In the genomic region with DNA sequence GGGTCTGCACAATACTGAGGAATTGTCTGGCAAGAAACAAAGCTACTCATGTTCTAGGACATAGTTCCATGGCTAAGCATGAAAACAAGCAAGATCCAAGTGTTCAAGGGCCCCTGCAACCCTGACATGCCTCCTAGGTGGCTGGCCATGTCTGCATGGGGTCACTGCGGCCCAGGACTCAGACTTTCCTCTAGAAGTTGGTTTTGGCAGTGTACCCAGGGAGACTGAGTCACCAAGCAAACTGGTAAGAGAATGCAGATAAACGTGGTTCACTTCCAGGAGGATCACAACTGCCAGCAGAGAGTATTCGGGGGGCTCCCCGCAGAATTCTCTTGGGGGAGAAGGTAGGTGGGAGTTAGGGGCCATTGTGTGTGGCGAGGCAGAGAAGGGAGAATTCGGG, we compare ENCODE assay signal across 9 cellular contexts. TPM values are rescaled to one million over a fixed set of nuclear protein-coding genes. Genes with fewer than 3 reads are reported as not detected.
DNase-seq lines count a peak whose midpoint lies in the region; ATAC-seq, FAIRE-seq and TF ChIP-seq lines count a peak whose summit lies in the region.
"Had no signal": no experiment of that assay in that cellular context is flagged by ENCODE, and none has a peak within 500 bp of the region (broad histone marks: within the 10 kb centered on the region; RNA-seq: fewer than 3 reads in every experiment).

No MANE protein-coding gene starts in this region.

- H3K27ac ChIP-seq in right lobe of liver (peak overlapping the region in 2 of 3 donors; percentile 0 to 24), HepG2 (ENCODE audit: extremely low read length, insufficient read depth, low read length) (no peak overlapping the region), neutrophil (peak overlapping the region; percentile 89)

- H3K4me1 ChIP-seq in right lobe of liver (peaks cover 0 to 36% (median 12%) of the 10 kb centered on the region in 4 donors), HepG2 (ENCODE audit: insufficient read depth, low read length) (peaks cover 8% of the 10 kb centered on the region), neutrophil (ENCODE audit: control insufficient read depth in 1 of 2, insufficient read depth in 1 of 2, low read depth in 1 of 2, low read length in 1 of 2) (peaks cover 73 to 92% of the 10 kb centered on the region in 2 experiments)

- FAIRE-seq in HepG2 (lab: Jason Lieb, UNC) (no peak), GM12891 (lab: Jason Lieb, UNC) (no peak)

- TF ChIP-seq POLR2A in right lobe of liver (IDR thresholded peaks at IDR 0.05) (no peak), HepG2 (IDR thresholded peaks at IDR 0.05; ENCODE audit: insufficient read depth in 1 of 2, low read depth in 2 of 2, low read length in 2 of 2) (no peak), GM12891 (IDR thresholded peaks at IDR 0.05; ENCODE audit: low read depth, low read length) (no peak)

- POLR2A ChIA-PET in HepG2 (lab: Yijun Ruan, JAX) = interaction anchor here (0.7 kb wide), 1 partner anchor 206 kb away, joined by 3 read pairs; no protein-coding TSS in a partner anchor

- no peak for TF ChIP-seq CTCF in right lobe of liver (IDR thresholded peaks at IDR 0.05)
- TF ChIP-seq CTCF in HepG2 (CRISPR knock-in tag; IDR thresholded peaks at IDR 0.05) = no peak
- no peak for TF ChIP-seq CTCF in choroid plexus epithelial cell (conservative IDR thresholded peaks at IDR 0.05; ENCODE audit: low read depth, low read length)
- no peak for TF ChIP-seq CTCF in neutrophil (IDR thresholded peaks at IDR 0.05)

- no peak for ATAC-seq in right lobe of liver
- ATAC-seq in HepG2 = no peak
- no peak for ATAC-seq in HG03025 (IDR thresholded peaks at IDR 0.05; ENCODE audit: low FRiP score, unreplicated experiment)

- intact Hi-C loops in right lobe of liver (cut with DNase I) = no loop called here
- intact Hi-C loops in HepG2 (cut with micrococcal nuclease; ENCODE audit: unreplicated experiment) = no loop called here

- H3K79me2 ChIP-seq in HepG2 (ENCODE audit: insufficient read depth, low read length) = no peaks in the 10 kb centered on the region

- TF ChIP-seq EP300 in HepG2 (IDR thresholded peaks at IDR 0.05; ENCODE audit: low read depth in 2 of 2, low read length in 2 of 2) = no peak
- TF ChIP-seq EP300 in HepG2 (CRISPR knock-in tag; IDR thresholded peaks at IDR 0.05; ENCODE audit: borderline replicate concordance) = no peak

- H3K9me3 ChIP-seq in right lobe of liver (no peaks in the 10 kb centered on the region), HepG2 (ENCODE audit: low read length) (no peaks in the 10 kb centered on the region), neutrophil (no peaks in the 10 kb centered on the region)

- no peaks in the 10 kb centered on the region for H3K27me3 ChIP-seq in right lobe of liver
- H3K27me3 ChIP-seq in HepG2 (ENCODE audit: control insufficient read depth in 1 of 2, insufficient read depth in 2 of 2, low read length in 2 of 2) = peaks cover 0 to 13% of the 10 kb centered on the region in 2 experiments; a peak in 1 of 5 replicates
- no peaks in the 10 kb centered on the region for H3K27me3 ChIP-seq in neutrophil

- H4K20me1 ChIP-seq in HepG2 (ENCODE audit: insufficient read depth, low read length) = no peaks in the 10 kb centered on the region

- no peak overlapping the region for H2AFZ ChIP-seq in HepG2 (ENCODE audit: low read length)

- peak in 1 of 3 donors; percentile 18 for DNase-seq in right lobe of liver
- DNase-seq in HepG2 (ENCODE audit: low spot score) = no peak
- DNase-seq in choroid plexus epithelial cell (ENCODE audit: low read depth) = peak; percentile 68
- DNase-seq in G401 (ENCODE audit: low spot score) = no peak
- DNase-seq in DMS153 treated with DMSO at 0.1 percent for 48 hours (lab: John Stamatoyannopoulos, UW; ENCODE audit: unreplicated experiment) = no peak
- no peak for DNase-seq in GM12891 (ENCODE audit: insufficient read length, low spot score)
- DNase-seq: NCI-H1417 treated with DMSO at 0.1 percent for 48 hours had no signal

- H3K4me3 ChIP-seq in right lobe of liver = no peak overlapping the region
- H3K4me3 ChIP-seq in HepG2 (replicated peaks in 1 of 3; ENCODE audit: insufficient read depth in 1 of 3, low read depth in 2 of 3, low read length in 3 of 3) = no peak overlapping the region
- no peak overlapping the region for H3K4me3 ChIP-seq in choroid plexus epithelial cell (ENCODE audit: low read depth, low read length)
- H3K4me3 ChIP-seq in neutrophil (ENCODE audit: low read depth in 1 of 2, low read length in 1 of 2) = no peak overlapping the region

- TF ChIP-seq RAD21 in HepG2 (CRISPR knock-in tag; IDR thresholded peaks at IDR 0.05) = no peak

- no peak overlapping the region for H3K9ac ChIP-seq in HepG2 (ENCODE audit: insufficient read depth, low read depth, low read length)

- no TSS peak for BruUV-seq in HepG2 (replicated peaks; lab: Mats Ljungman, UMichigan)

- H3K36me3 ChIP-seq in right lobe of liver (no peaks in the 10 kb centered on the region), HepG2 (replicated peaks in 1 of 2; ENCODE audit: control insufficient read depth in 1 of 2, insufficient read depth in 2 of 2, low read length in 2 of 2) (no peaks in the 10 kb centered on the region), neutrophil (no peaks in the 10 kb centered on the region)

- in situ Hi-C loops in HepG2 (cut with HindIII; ENCODE audit: extremely low pct_ligation_motif_present, low pct_unique_long_range_greater_than_20kb) (no loop called here), G401 (cut with HindIII; ENCODE audit: low sequenced_read_pairs) (no loop called here)

- CTCF ChIA-PET in HepG2 (lab: Yijun Ruan, JAX; ENCODE audit: low intra/inter-chr PET ratio, low total read pairs) = no interaction called here

- no CpG with 5 or more reads among the region's 6 CpGs for WGBS in right lobe of liver (ENCODE audit: insufficient coverage, low coverage, low lambda C conversion rate, missing lambda C conversion rate)
- WGBS in HepG2 (ENCODE audit: low lambda C conversion rate) = 40% methylated on average over 6 of the region's 6 CpGs

- H3K4me2 ChIP-seq in HepG2 (ENCODE audit: low read depth, low read length) = no peak overlapping the region

TF ChIP-seq in HepG2, 621 proteins besides CTCF, POLR2A, EP300 and RAD21:
- no peak for TF ChIP-seq ZNF367 (CRISPR knock-in tag; IDR thresholded peaks at IDR 0.05; ENCODE audit: borderline replicate concordance)
- no peak for TF ChIP-seq KDM6A (CRISPR knock-in tag; IDR thresholded peaks at IDR 0.05; ENCODE audit: low read depth)
- no peak for TF ChIP-seq ZNF44 (CRISPR knock-in tag; IDR thresholded peaks at IDR 0.05)
- TF ChIP-seq MAFG (CRISPR knock-in tag; IDR thresholded peaks at IDR 0.05) = no peak
- no peak for TF ChIP-seq TBX3 (IDR thresholded peaks at IDR 0.05; ENCODE audit: borderline replicate concordance)

TF ChIP-seq in GM12891, 5 proteins besides CTCF, POLR2A, EP300 and RAD21:
- no peak for TF ChIP-seq PAX5 (IDR thresholded peaks at IDR 0.05; ENCODE audit: insufficient read depth, low read length, severe bottlenecking)
- TF ChIP-seq SPI1 (IDR thresholded peaks at IDR 0.05; ENCODE audit: low read depth, low read length) = no peak
- TF ChIP-seq POU2F2 (IDR thresholded peaks at IDR 0.05; ENCODE audit: low read depth, low read length) = no peak
- no peak for TF ChIP-seq POLR2AphosphoS5 (IDR thresholded peaks at IDR 0.05; ENCODE audit: low read depth, low read length)
- TF ChIP-seq TAF1 (IDR thresholded peaks at IDR 0.05; ENCODE audit: low read depth, low read length) = no peak

RNA-seq across cellular contexts. Expression of a gene that starts 7.4 kb away (rescaled TPM):
- total RNA-seq in right lobe of liver = 10 to 100 TPM in 4 of 6 experiments, 1 to 10 TPM in 2; 6.8 to 57.8 (median 20.8) TPM
- 0.87 and 1.2 TPM in 2 replicates for total RNA-seq in HepG2 (2016; rRNA removed; fragmentation: Illumina TruSeq; extraction: Trizol)
- 0.18 and 0.20 TPM in 2 replicates for total RNA-seq in HepG2 (2016; cell fraction: cytosol; rRNA removed; fragmentation: Illumina TruSeq; extraction: Trizol; ENCODE audit: low read depth)
- 0.36 and 0.80 TPM in 2 replicates for total RNA-seq in HepG2 (2016; cell fraction: insoluble cytoplasmic fraction; rRNA removed; fragmentation: Illumina TruSeq; extraction: Trizol)
- 0.34 and 0.37 TPM in 2 replicates for total RNA-seq in HepG2 (2016; cell fraction: membrane; rRNA removed; fragmentation: Illumina TruSeq; extraction: Trizol)
- total RNA-seq in HepG2 (2016; cell fraction: nucleus; rRNA removed; fragmentation: Illumina TruSeq; extraction: Trizol) = 0.88 and 1.3 TPM in 2 replicates
- 10.9 and 13.3 TPM in 2 replicates for polyA plus RNA-seq in HepG2 (2011; rRNA removed)
- 3.7 and 4.8 TPM in 2 replicates for polyA plus RNA-seq in HepG2 (2011; cell fraction: cytosol; rRNA removed)
- polyA plus RNA-seq in HepG2 (2011; cell fraction: nucleus; rRNA removed) = 27.2 and 51.8 TPM in 2 replicates
- 9.2 and 16.4 TPM in 2 replicates for polyA plus RNA-seq in HepG2 (2012)
- polyA plus RNA-seq in HepG2 (2016; cell fraction: cytosol; fragmentation: Illumina TruSeq; extraction: Trizol; ENCODE audit: low read depth) = 0.06 and 0.09 TPM in 2 replicates
- polyA plus RNA-seq in HepG2 (2016; cell fraction: insoluble cytoplasmic fraction; fragmentation: Illumina TruSeq; extraction: Trizol; ENCODE audit: low read depth) = 0.51 and 0.97 TPM in 2 replicates
- 0.21 and 0.44 TPM in 2 replicates for polyA plus RNA-seq in HepG2 (2016; cell fraction: membrane; fragmentation: Illumina TruSeq; extraction: Trizol; ENCODE audit: low read depth)
- 1.6 and 4.3 TPM in 2 replicates for polyA plus RNA-seq in HepG2 (2016; cell fraction: nucleus; fragmentation: Illumina TruSeq; extraction: Trizol; ENCODE audit: insufficient read depth, low read depth)
- 10.8 and 22.0 TPM in 2 replicates for polyA minus RNA-seq in HepG2 (2011; rRNA and poly(A)+ RNA removed; ENCODE audit: low replicate concordance)
- 4.5 and 7.2 TPM in 2 replicates for polyA minus RNA-seq in HepG2 (2011; cell fraction: cytosol; rRNA and poly(A)+ RNA removed)
- 12.1 and 13.3 TPM in 2 replicates for polyA minus RNA-seq in HepG2 (2011; cell fraction: nucleus; rRNA and poly(A)+ RNA removed)
- 5.2 and 11.0 TPM in 2 replicates for total RNA-seq in G401 (2014; rRNA removed; shearing (Covaris generic))
- 26.1 TPM for polyA plus RNA-seq in GM12891 (2012; ENCODE audit: low read depth, missing spikeins)
